23 cellular contexts compared by ENCODE assay signal in the genomic region with DNA sequence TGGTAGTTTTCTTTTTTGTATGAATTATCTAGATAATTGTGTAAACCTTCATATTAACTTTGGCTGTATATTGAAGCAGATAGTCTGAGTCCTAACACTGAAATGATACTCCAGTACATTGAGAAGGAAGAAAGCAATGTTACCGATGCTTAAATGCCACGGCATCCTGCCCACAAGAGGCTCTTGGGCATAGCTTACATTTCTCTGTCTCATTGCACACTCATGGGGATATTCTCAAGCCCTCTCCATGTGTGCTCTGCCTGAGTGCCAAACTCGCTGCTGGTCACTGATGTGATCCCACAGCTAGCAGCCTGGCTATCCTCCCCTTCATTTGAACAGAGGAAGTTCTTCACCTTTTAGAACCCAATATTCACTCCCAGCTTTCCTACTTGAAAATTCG.
DNase-seq lines count a peak whose midpoint lies in the region; ATAC-seq and TF ChIP-seq lines count a peak whose summit lies in the region.
"Had no signal": no experiment of that assay in that cellular context is flagged by ENCODE, and none has a peak within 500 bp of the region (broad histone marks: within the 10 kb centered on the region; RNA-seq: fewer than 3 reads in every experiment).

No MANE protein-coding gene starts in this region.

- ATAC-seq in Panc1: no peak
- ATAC-seq in psoas muscle: peak in 3 of 4 donors; percentile 36 to 59 (median 46)
- no peak for ATAC-seq in GM19395 (IDR thresholded peaks at IDR 0.05; ENCODE audit: unreplicated experiment)
- no peak for ATAC-seq in Right ventricle myocardium superior (ENCODE audit: poor library complexity)
- ATAC-seq: foreskin keratinocyte; left lobe of liver; stimulated activated naive B cell treated with anti-CD40 and anti-IgM and Interleukin-4, amounts not matched to agents 10 μg/mL and 1 μg/mL and 100 μg/mL, for 72 hours; T-cell had no signal

- H3K27me3 ChIP-seq in Panc1 (ENCODE audit: control insufficient read depth, insufficient read depth, low read length) (no peaks in the 10 kb centered on the region), psoas muscle (ENCODE audit: insufficient read depth in 3 of 3, low read length in 2 of 3) (no peaks in the 10 kb centered on the region)
- H3K27me3 ChIP-seq: foreskin keratinocyte, testis had no signal

- H3K4me3 ChIP-seq in Panc1 (ENCODE audit: low read depth in 2 of 2, low read length in 2 of 2) (no peak overlapping the region), psoas muscle (no peak overlapping the region)
- H3K4me3 ChIP-seq: testis had no signal

- 29 to 42% (median 30%) methylated on average over 4 of the region's 4 CpGs for WGBS in psoas muscle, 3 donors

- peaks cover 8% of the 10 kb centered on the region; the same call in 1 of the 2 replicates for H3K4me1 ChIP-seq in Panc1 (ENCODE audit: control insufficient read depth, insufficient read depth, low read length)
- peaks cover 7% of the 10 kb centered on the region for H3K4me1 ChIP-seq in psoas muscle
- H3K4me1 ChIP-seq: foreskin keratinocyte, testis had no signal

- in situ Hi-C loops in Panc1 (cut with HindIII; ENCODE audit: low pct_unique_long_range_greater_than_20kb, low sequenced_read_pairs): no loop called here

- H3K36me3 ChIP-seq in Panc1 (ENCODE audit: control insufficient read depth, insufficient read depth, low read length) (no peaks in the 10 kb centered on the region), psoas muscle (ENCODE audit: insufficient read depth in 1 of 2, low read depth in 1 of 2) (no peaks in the 10 kb centered on the region)

- BruUV-seq in Panc1 (replicated peaks; lab: Mats Ljungman, UMichigan): no TSS peak

- intact Hi-C loops in Panc1 (cut with micrococcal nuclease; ENCODE audit: unreplicated experiment): no loop called here
- intact Hi-C loops in psoas muscle (cut with DNase I): loop anchor here in 1 of 2 donors (5.0 kb wide), 1 partner anchor 182 kb away; no protein-coding TSS in a partner anchor
- intact Hi-C loops in Right ventricle myocardium superior (cut with DNase I): no loop called here

- CTCF ChIA-PET in Panc1 (lab: Charles Lee): no interaction called here

- no peak for TF ChIP-seq CTCF in Panc1 (IDR thresholded peaks at IDR 0.05)
- no peak for TF ChIP-seq CTCF in psoas muscle (IDR thresholded peaks at IDR 0.05)

- H3K27ac ChIP-seq in Panc1 (ENCODE audit: low read length) (peak overlapping the region; percentile 68; the same call in 1 of the 2 replicates), psoas muscle (no peak overlapping the region)
- H3K27ac ChIP-seq: epithelial cell of prostate, foreskin keratinocyte, HL-60, testis had no signal

- peak; percentile 46 for DNase-seq in EL
- no peak for DNase-seq in Panc1 (ENCODE audit: low read depth, low spot score)
- peak; percentile 22 for DNase-seq in fibroblast of peridontal ligament (ENCODE audit: extremely low read depth)
- no peak for DNase-seq in psoas muscle
- DNase-seq in T-helper 1 cell: no peak
- DNase-seq in Right ventricle myocardium superior: no peak
- DNase-seq: activated CD4-positive, alpha-beta T cell treated with anti-CD3 and anti-CD28 coated beads, Interleukin-2, amount 50 U/mL, for 1 hour; aorta; cerebellar nuclear complex; foreskin keratinocyte; H7; NCI-H1105; NCI-H2081 treated with DMSO at 0.1 percent for 48 hours; NCI-H524; small intestine; stimulated activated CD4-positive, alpha-beta T cell treated with anti-CD3 and anti-CD28 coated beads, Interleukin-2, amount 100 ng/mL, for 48 hours; stimulated activated naive B cell treated with anti-CD40 and anti-IgM and Interleukin-4, amounts not matched to agents 10 μg/mL and 1 μg/mL and 100 μg/mL, for 72 hours; T-cell; testis had no signal

- POLR2A ChIA-PET in Panc1 (lab: Charles Lee): no interaction called here

- H3K9me3 ChIP-seq in Panc1 (ENCODE audit: control insufficient read depth, insufficient read depth, low read depth, low read length) (no peaks in the 10 kb centered on the region), psoas muscle (no peaks in the 10 kb centered on the region)
- H3K9me3 ChIP-seq: testis had no signal

Comparison
In these comparisons a context has a peak if more than half of its experiments do, and no peak if none do; other contexts are left out.
1. DNase-seq: peak in EL (single experiment) and fibroblast of peridontal ligament (single experiment); none in Panc1 (single experiment), psoas muscle (0 of 2), T-helper 1 cell (0 of 5) and Right ventricle myocardium superior (single experiment).
2. ATAC-seq: peak in psoas muscle (3 of 4); none in Panc1 (single experiment), GM19395 (single experiment) and Right ventricle myocardium superior (single experiment).